20 cellular contexts compared by ENCODE assay signal in the genomic region with DNA sequence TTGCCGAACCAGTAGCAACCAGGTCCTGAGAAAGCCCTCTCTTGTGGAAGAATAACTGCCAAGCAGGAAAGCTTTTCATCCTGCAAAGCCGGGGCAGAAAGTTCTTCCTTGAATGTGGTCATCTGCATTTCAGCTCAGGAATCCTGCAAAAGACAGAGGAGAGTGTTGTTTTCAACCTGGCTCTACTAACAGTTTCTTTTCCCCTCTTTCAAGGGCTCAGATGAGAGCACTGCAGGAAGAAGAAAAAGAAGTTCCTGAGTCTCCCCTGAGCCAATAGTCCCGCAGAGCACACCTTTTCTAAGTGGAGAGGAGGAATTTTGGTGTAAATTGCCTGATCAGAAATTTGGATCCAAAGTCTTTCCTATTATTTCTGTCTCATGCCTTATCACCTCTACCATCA. TPM values are rescaled to one million over a fixed set of nuclear protein-coding genes. Genes with fewer than 3 reads are reported as not detected.
DNase-seq lines count a peak whose midpoint lies in the region; ATAC-seq, FAIRE-seq and TF ChIP-seq lines count a peak whose summit lies in the region.
"Had no signal": no experiment of that assay in that cellular context is flagged by ENCODE, and none has a peak within 500 bp of the region (broad histone marks: within the 10 kb centered on the region; RNA-seq: fewer than 3 reads in every experiment).

No MANE protein-coding gene starts in this region.

- no peak for FAIRE-seq in GM12892 (lab: Jason Lieb, UNC)
- FAIRE-seq: GM18507, HepG2 had no signal

- H3K4me1 Mint-ChIP-seq in CD8-positive, alpha-beta T cell (ENCODE audit: low read depth), result peaks cover 25% of the 10 kb centered on the region
- H3K4me1 Mint-ChIP-seq in dendritic cell treated with granulocyte-macrophage colony-stimulating factor and Interleukin-4, amounts not matched to agents 40 ng/mL and 50 ng/mL, for 4 days (ENCODE audit: low read depth), result peaks cover 52% of the 10 kb centered on the region
- peaks cover 41 to 64% (median 44%) of the 10 kb centered on the region in 3 donors for H3K4me1 Mint-ChIP-seq in naive B cell
- H3K4me1 Mint-ChIP-seq in activated T-cell treated with anti-CD3 and anti-CD28 coated beads, Interleukin-2, amount 50 U/mL, for 72 hours (ENCODE audit: low read depth), result peaks cover 8% of the 10 kb centered on the region

- H3K27me3 Mint-ChIP-seq in CD8-positive, alpha-beta T cell (ENCODE audit: low read depth), result no peaks in the 10 kb centered on the region
- no peaks in the 10 kb centered on the region for H3K27me3 Mint-ChIP-seq in dendritic cell treated with granulocyte-macrophage colony-stimulating factor and Interleukin-4, amounts not matched to agents 40 ng/mL and 50 ng/mL, for 4 days
- no peaks in the 10 kb centered on the region for H3K27me3 Mint-ChIP-seq in naive B cell
- no peaks in the 10 kb centered on the region for H3K27me3 Mint-ChIP-seq in activated T-cell treated with anti-CD3 and anti-CD28 coated beads, Interleukin-2, amount 50 U/mL, for 72 hours (ENCODE audit: low read depth)
- H3K27me3 Mint-ChIP-seq: CD4-positive, alpha-beta T cell had no signal

- intact Hi-C loops in CD8-positive, alpha-beta T cell (cut with DNase I, micrococcal nuclease), result no loop called here
- intact Hi-C loops in dendritic cell treated with granulocyte-macrophage colony-stimulating factor and Interleukin-4, amounts not matched to agents 40 ng/mL and 50 ng/mL, for 4 days (cut with micrococcal nuclease), result loop anchor here (10.0 kb wide), 1 partner anchor 94 kb away; no protein-coding TSS in a partner anchor

- no peak for DNase-seq in CD8-positive, alpha-beta T cell
- DNase-seq in GM12892 (ENCODE audit: insufficient read length) (no peak), naive B cell (no peak), DMS153 treated with DMSO at 0.1 percent for 48 hours (lab: John Stamatoyannopoulos, UW; ENCODE audit: unreplicated experiment) (no peak)
- DNase-seq in effector memory CD4-positive, alpha-beta T cell, result no peak
- DNase-seq in activated T-cell treated with anti-CD3 and anti-CD28 coated beads, Interleukin-2, amount 50 U/mL, for 72 hours, result no peak
- DNase-seq: CD4-positive, alpha-beta T cell; DMS79; GM23248; MG63; NCI-H1092; NCI-H146; NCI-H2081; NCI-H510A treated with DMSO at 0.1 percent for 48 hours; NCI-H82; PC-3 had no signal

- CTCF ChIA-PET in CD8-positive, alpha-beta T cell (lab: Charles Lee), result no interaction called here

- H3K4me1 ChIP-seq in CD8-positive, alpha-beta T cell (ENCODE audit: insufficient read depth, low read length), result peaks cover 5% of the 10 kb centered on the region
- H3K4me1 ChIP-seq in effector memory CD4-positive, alpha-beta T cell (ENCODE audit: control insufficient read depth, insufficient read depth, low read length, poor library complexity, severe bottlenecking), result no peaks in the 10 kb centered on the region

- no peak overlapping the region for H3K27ac ChIP-seq in CD8-positive, alpha-beta T cell (ENCODE audit: low read depth, low read length)
- no peak overlapping the region for H3K27ac ChIP-seq in effector memory CD4-positive, alpha-beta T cell (ENCODE audit: insufficient read depth, low read length, poor library complexity, severe bottlenecking)
- H3K27ac ChIP-seq: GM23248 had no signal

- TF ChIP-seq CTCF in CD8-positive, alpha-beta T cell (IDR thresholded peaks at IDR 0.05), result no peak

- peak overlapping the region; percentile 34 for H3K27ac Mint-ChIP-seq in CD8-positive, alpha-beta T cell
- peak overlapping the region; percentile 64 for H3K27ac Mint-ChIP-seq in dendritic cell treated with granulocyte-macrophage colony-stimulating factor and Interleukin-4, amounts not matched to agents 40 ng/mL and 50 ng/mL, for 4 days
- peak overlapping the region; percentile 65 to 100 (median 82) for H3K27ac Mint-ChIP-seq in naive B cell
- H3K27ac Mint-ChIP-seq in activated T-cell treated with anti-CD3 and anti-CD28 coated beads, Interleukin-2, amount 50 U/mL, for 72 hours, result no peak overlapping the region
- H3K27ac Mint-ChIP-seq: CD4-positive, alpha-beta T cell had no signal

- POLR2A ChIA-PET in CD8-positive, alpha-beta T cell (lab: Charles Lee), result no interaction called here

- H3K36me3 Mint-ChIP-seq in CD8-positive, alpha-beta T cell, result peaks cover 3% of the 10 kb centered on the region
- peaks cover 70% of the 10 kb centered on the region for H3K36me3 Mint-ChIP-seq in dendritic cell treated with granulocyte-macrophage colony-stimulating factor and Interleukin-4, amounts not matched to agents 40 ng/mL and 50 ng/mL, for 4 days (ENCODE audit: low read depth)
- H3K36me3 Mint-ChIP-seq in naive B cell, result peaks cover 31 to 57% of the 10 kb centered on the region in 2 donors
- no peaks in the 10 kb centered on the region for H3K36me3 Mint-ChIP-seq in activated T-cell treated with anti-CD3 and anti-CD28 coated beads, Interleukin-2, amount 50 U/mL, for 72 hours (ENCODE audit: insufficient read depth in 2 of 2)

- no peaks in the 10 kb centered on the region for H3K27me3 ChIP-seq in CD8-positive, alpha-beta T cell (ENCODE audit: insufficient read depth, low read length)
- H3K27me3 ChIP-seq in effector memory CD4-positive, alpha-beta T cell (replicated peaks; ENCODE audit: control insufficient read depth, insufficient read depth, low read length, poor library complexity, severe bottlenecking), result no peaks in the 10 kb centered on the region
- H3K27me3 ChIP-seq: MG63 had no signal

- TF ChIP-seq POLR2A in GM12892 (IDR thresholded peaks at IDR 0.05; ENCODE audit: low read depth, low read length), result peak; percentile 68

- no peaks in the 10 kb centered on the region for H3K36me3 ChIP-seq in CD8-positive, alpha-beta T cell (ENCODE audit: insufficient read depth, low read length)
- no peaks in the 10 kb centered on the region for H3K36me3 ChIP-seq in effector memory CD4-positive, alpha-beta T cell (ENCODE audit: control insufficient read depth, insufficient read depth, low read length)
- H3K36me3 ChIP-seq: MG63 had no signal

- no peak for ATAC-seq in CD8-positive, alpha-beta T cell
- ATAC-seq in naive B cell (ENCODE audit: low read depth in 2 of 2) (no peak), GM19324 (IDR thresholded peaks at IDR 0.05; ENCODE audit: low FRiP score, unreplicated experiment) (no peak)
- no peak for ATAC-seq in activated T-cell treated with anti-CD3 and anti-CD28 coated beads, Interleukin-2, amount 50 U/mL, for 72 hours (replicated peaks in 1 of 2)
- ATAC-seq: HepG2, PC-3 had no signal

- H3K9me3 Mint-ChIP-seq in CD8-positive, alpha-beta T cell, result no peaks in the 10 kb centered on the region
- H3K9me3 Mint-ChIP-seq in dendritic cell treated with granulocyte-macrophage colony-stimulating factor and Interleukin-4, amounts not matched to agents 40 ng/mL and 50 ng/mL, for 4 days, result no peaks in the 10 kb centered on the region
- peaks cover 0 to 4% (median 0%) of the 10 kb centered on the region in 7 donors for H3K9me3 Mint-ChIP-seq in naive B cell
- no peaks in the 10 kb centered on the region for H3K9me3 Mint-ChIP-seq in activated T-cell treated with anti-CD3 and anti-CD28 coated beads, Interleukin-2, amount 50 U/mL, for 72 hours
- H3K9me3 Mint-ChIP-seq: CD4-positive, alpha-beta T cell had no signal

- no peaks in the 10 kb centered on the region for H3K9me3 ChIP-seq in CD8-positive, alpha-beta T cell (ENCODE audit: low read length)
- H3K9me3 ChIP-seq in effector memory CD4-positive, alpha-beta T cell (ENCODE audit: control insufficient read depth, low read length), result no peaks in the 10 kb centered on the region
- H3K9me3 ChIP-seq: MG63 had no signal

- H3K4me3 ChIP-seq in CD8-positive, alpha-beta T cell (ENCODE audit: low read depth, low read length), result no peak overlapping the region
- no peak overlapping the region for H3K4me3 ChIP-seq in effector memory CD4-positive, alpha-beta T cell (ENCODE audit: insufficient read depth, low read depth, low read length, poor library complexity, severe bottlenecking)
- H3K4me3 ChIP-seq: GM23248, MG63 had no signal

- H3K4me3 Mint-ChIP-seq in CD8-positive, alpha-beta T cell, result no peak overlapping the region
- no peak overlapping the region for H3K4me3 Mint-ChIP-seq in dendritic cell treated with granulocyte-macrophage colony-stimulating factor and Interleukin-4, amounts not matched to agents 40 ng/mL and 50 ng/mL, for 4 days
- H3K4me3 Mint-ChIP-seq in naive B cell, result peak overlapping the region in 5 of 8 donors; percentile 27 to 71 (median 66)
- H3K4me3 Mint-ChIP-seq in activated T-cell treated with anti-CD3 and anti-CD28 coated beads, Interleukin-2, amount 50 U/mL, for 72 hours, result peak overlapping the region in 1 of 2 donors; percentile 43
- H3K4me3 Mint-ChIP-seq: CD4-positive, alpha-beta T cell had no signal

RNA-seq across cellular contexts. Expression of a gene that starts 10.7 kb away (rescaled TPM):
- 10 to 100 TPM; 32.6 to 33.4 TPM for total RNA-seq in CD8-positive, alpha-beta T cell
- polyA plus RNA-seq in GM12892 (2012; ENCODE audit: missing spikeins), result 896 TPM
- 1,000 to 10,000 TPM; 2,451 to 5,170 (median 4,939) TPM for polyA plus RNA-seq in naive B cell (ENCODE audit: low read depth in 6 of 6)
- total RNA-seq in activated T-cell treated with anti-CD3 and anti-CD28 coated beads, Interleukin-2, amount 50 U/mL, for 72 hours, result 10 to 100 TPM in 1 of 2 donors, 1 to 10 TPM in 1; 7.4 to 15.1 TPM
- total RNA-seq: GM23248, PC-3 had no signal
- polyA plus RNA-seq: HepG2 had no signal

RNA-seq across cellular contexts. Expression of a gene that starts 48.9 kb away (rescaled TPM):
- total RNA-seq in CD8-positive, alpha-beta T cell, result 10 to 100 TPM in 1 of 2 experiments, 1 to 10 TPM in 1; 9.3 to 10.1 TPM
- 116 TPM for polyA plus RNA-seq in GM12892 (2012; ENCODE audit: missing spikeins)
- 1,000 to 10,000 TPM in 1 of 6 donors, 100 to 1,000 TPM in 2, 10 to 100 TPM in 3; 55.2 to 2,377 (median 210) TPM for polyA plus RNA-seq in naive B cell (ENCODE audit: low read depth in 6 of 6)
- total RNA-seq in activated T-cell treated with anti-CD3 and anti-CD28 coated beads, Interleukin-2, amount 50 U/mL, for 72 hours, result 1 to 10 TPM in 1 of 2 donors, not detected in 1; 1.7 TPM
- total RNA-seq: GM23248, HepG2, PC-3 had no signal
- polyA plus RNA-seq: HepG2 had no signal

RNA-seq across cellular contexts. Expression of a gene that starts 58.2 kb away (rescaled TPM):
- 1 to 10 TPM; 5.4 to 5.5 TPM for total RNA-seq in CD8-positive, alpha-beta T cell
- polyA plus RNA-seq in GM12892 (2012; ENCODE audit: missing spikeins), result 1,511 TPM
- polyA plus RNA-seq in naive B cell (ENCODE audit: low read depth in 6 of 6), result 1,000 to 10,000 TPM in 2 of 6 donors, 100 to 1,000 TPM in 4; 309 to 1,253 (median 783) TPM
- 1 to 10 TPM; 2.2 to 3.7 TPM for total RNA-seq in activated T-cell treated with anti-CD3 and anti-CD28 coated beads, Interleukin-2, amount 50 U/mL, for 72 hours
- total RNA-seq: GM23248, HepG2, PC-3 had no signal
- polyA plus RNA-seq: GM23248, HepG2 had no signal

Comparison
In these comparisons a context has a peak if more than half of its experiments do, and no peak if none do; other contexts are left out.
1. H3K4me3 Mint-ChIP-seq: peak in naive B cell (5 of 8); none in CD8-positive, alpha-beta T cell (single experiment) and dendritic cell treated with granulocyte-macrophage colony-stimulating factor and Interleukin-4, amounts not matched to agents 40 ng/mL and 50 ng/mL, for 4 days (single experiment).